ENCODE assay signal across 9 cellular contexts in the genomic region with DNA sequence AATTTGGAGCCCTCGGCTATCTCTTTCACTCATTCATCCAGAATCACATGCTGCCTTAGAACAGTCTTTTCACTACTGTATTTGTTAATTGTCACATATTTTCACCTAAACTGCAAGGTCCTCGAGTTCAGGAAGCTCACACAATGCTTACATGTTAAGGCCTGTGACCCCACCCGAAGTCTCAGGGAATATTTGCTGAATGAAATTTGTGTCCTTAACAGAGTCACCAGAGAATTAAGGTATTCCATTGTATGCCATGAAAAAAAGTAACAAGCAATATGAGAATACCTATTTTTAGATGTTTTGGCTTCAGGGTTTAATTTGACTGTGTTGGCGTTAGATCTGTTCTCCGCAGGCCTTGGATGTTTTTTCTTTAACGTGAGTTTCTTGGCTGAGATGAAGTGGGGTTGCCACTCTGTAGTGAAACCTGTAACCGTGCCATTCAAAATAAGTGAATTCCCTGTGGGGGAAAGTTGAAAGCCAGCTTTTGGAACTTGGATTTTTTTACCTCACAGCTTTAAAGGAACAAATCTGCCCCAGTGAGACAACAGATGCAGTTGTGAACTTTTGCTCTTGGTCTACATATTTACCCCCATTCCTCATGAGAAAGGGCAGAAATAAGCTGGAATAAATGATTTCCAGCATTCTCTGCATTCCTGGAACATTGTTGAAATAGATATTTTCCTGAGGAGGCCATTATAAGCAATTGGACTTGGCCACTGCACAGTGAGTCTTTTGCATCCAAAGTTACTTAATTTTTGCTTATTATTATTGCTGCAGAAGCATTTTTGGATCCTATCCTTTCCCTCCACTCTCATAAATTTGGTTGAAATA. TPM values are rescaled to one million over a fixed set of nuclear protein-coding genes. Genes with fewer than 3 reads are reported as not detected.
DNase-seq lines count a peak whose midpoint lies in the region; ATAC-seq and TF ChIP-seq lines count a peak whose summit lies in the region.
"Had no signal": no experiment of that assay in that cellular context is flagged by ENCODE, and none has a peak within 500 bp of the region (broad histone marks: within the 10 kb centered on the region; RNA-seq: fewer than 3 reads in every experiment).

No MANE protein-coding gene starts in this region.

- 81% methylated on average over 7 of the region's 7 CpGs for WGBS in smooth muscle cell (ENCODE audit: low lambda C conversion rate)

- no peak overlapping the region for H3K9ac ChIP-seq in smooth muscle cell (ENCODE audit: low read depth)

- DNase-seq in GM04504 (ENCODE audit: low read depth) (peak; percentile 74), astrocyte of the spinal cord (ENCODE audit: low read depth, low spot score) (peak; percentile 46), left ventricle myocardium superior (no peak), smooth muscle cell (lab: John Stamatoyannopoulos, UW; ENCODE audit: unreplicated experiment) (no peak), Calu3 (no peak), NOMO-1 treated with dmso at 0.1 percent for 144 hours (lab: John Stamatoyannopoulos, UW; ENCODE audit: unreplicated experiment) (no peak), type B pancreatic cell (ENCODE audit: extremely low spot score, unreplicated experiment) (no peak)
- no peak for DNase-seq in effector CD4-positive, alpha-beta T cell

- H3K27ac Mint-ChIP-seq in Calu3 (ENCODE audit: unreplicated experiment) (no peak overlapping the region), type B pancreatic cell (no peak overlapping the region)

- peaks cover 7% of the 10 kb centered on the region for H3K4me1 Mint-ChIP-seq in Calu3 (ENCODE audit: low read depth, unreplicated experiment)
- H3K4me1 Mint-ChIP-seq in type B pancreatic cell (ENCODE audit: unreplicated experiment) = peaks cover 21% of the 10 kb centered on the region
- H3K4me1 Mint-ChIP-seq: central memory CD8-positive, alpha-beta T cell had no signal

- H3K36me3 ChIP-seq in smooth muscle cell (ENCODE audit: low read depth) = no peaks in the 10 kb centered on the region

- no peaks in the 10 kb centered on the region for H4K20me1 ChIP-seq in smooth muscle cell (ENCODE audit: low read depth)

- in situ Hi-C loops in astrocyte of the spinal cord (cut with HindIII; ENCODE audit: low sequenced_read_pairs) = loop anchor here (25.0 kb wide), 1 partner anchor 462 kb away; no protein-coding TSS in a partner anchor

- H3K9me3 Mint-ChIP-seq in Calu3 (ENCODE audit: low read depth, unreplicated experiment) (no peaks in the 10 kb centered on the region), type B pancreatic cell (no peaks in the 10 kb centered on the region)
- H3K9me3 Mint-ChIP-seq: central memory CD8-positive, alpha-beta T cell had no signal

- peaks cover 12% of the 10 kb centered on the region for H3K27me3 Mint-ChIP-seq in Calu3 (ENCODE audit: unreplicated experiment)
- no peaks in the 10 kb centered on the region for H3K27me3 Mint-ChIP-seq in type B pancreatic cell

- peak overlapping the region; percentile 71 for H2AFZ ChIP-seq in smooth muscle cell (ENCODE audit: low read depth)

- H3K36me3 Mint-ChIP-seq in Calu3 (ENCODE audit: insufficient read depth, unreplicated experiment) = no peaks in the 10 kb centered on the region
- no peaks in the 10 kb centered on the region for H3K36me3 Mint-ChIP-seq in type B pancreatic cell

- no peaks in the 10 kb centered on the region for H3K9me3 ChIP-seq in smooth muscle cell (replicated peaks; ENCODE audit: low read depth)

- H3K27me3 ChIP-seq in smooth muscle cell (ENCODE audit: low read depth) = no peaks in the 10 kb centered on the region

- peak; percentile 57 for ATAC-seq in left ventricle myocardium superior

- H3F3A ChIP-seq in smooth muscle cell (ENCODE audit: low read depth) = peaks cover 14% of the 10 kb centered on the region

- no TSS peak for BruUV-seq in Calu3 (replicated peaks; lab: Mats Ljungman, UMichigan)

- H3K4me3 Mint-ChIP-seq in Calu3 (ENCODE audit: low read depth, unreplicated experiment) = no peak overlapping the region
- H3K4me3 Mint-ChIP-seq in type B pancreatic cell = no peak overlapping the region
- H3K4me3 Mint-ChIP-seq: central memory CD8-positive, alpha-beta T cell had no signal

- H3K4me3 ChIP-seq in astrocyte of the spinal cord (ENCODE audit: low read depth, low read length) (no peak overlapping the region), smooth muscle cell (no peak overlapping the region)

- TF ChIP-seq CTCF in astrocyte of the spinal cord (IDR thresholded peaks at IDR 0.05; ENCODE audit: low read depth, low read length) (no peak), smooth muscle cell (IDR thresholded peaks at IDR 0.05; ENCODE audit: borderline replicate concordance, insufficient read depth, poor library complexity, severe bottlenecking) (no peak), Calu3 (IDR thresholded peaks at IDR 0.05; ENCODE audit: unreplicated experiment) (no peak), type B pancreatic cell (conservative IDR thresholded peaks at IDR 0.05) (no peak)

- no peaks in the 10 kb centered on the region for H3K79me2 ChIP-seq in smooth muscle cell (ENCODE audit: low read depth)

- CTCF ChIA-PET in Calu3 (lab: Charles Lee) = no interaction called here

- intact Hi-C loops in left ventricle myocardium superior (cut with micrococcal nuclease) = no loop called here
- intact Hi-C loops in Calu3 (cut with micrococcal nuclease; ENCODE audit: unreplicated experiment) = no loop called here

- H3K27ac ChIP-seq in smooth muscle cell (ENCODE audit: low read depth) = peak overlapping the region; percentile 29

- H3K4me1 ChIP-seq in smooth muscle cell (ENCODE audit: low read depth) = peaks cover 8% of the 10 kb centered on the region

- H3K4me2 ChIP-seq in smooth muscle cell = no peak overlapping the region

RNA-seq across cellular contexts. Expression of gene FBP1, which starts 35.9 kb away (rescaled TPM):
- total RNA-seq in left ventricle myocardium superior (1.3 TPM), smooth muscle cell (0.22 TPM in 1 of 2 replicates, not detected in the other), Calu3 (2022) (6.5 and 7.7 TPM in 2 replicates), type B pancreatic cell (ENCODE audit: low replicate concordance) (25.9 and 35.9 TPM in 2 replicates)
- polyA plus RNA-seq in smooth muscle cell = 0.70 and 1.6 TPM in 2 replicates

RNA-seq across cellular contexts. Expression of gene AOPEP, which starts 51.3 kb away (rescaled TPM):
- total RNA-seq in left ventricle myocardium superior (161 TPM), smooth muscle cell (70.4 and 94.9 TPM in 2 replicates), Calu3 (2022) (89.5 and 90.2 TPM in 2 replicates), type B pancreatic cell (ENCODE audit: low replicate concordance) (56.8 and 89.3 TPM in 2 replicates)
- polyA plus RNA-seq in smooth muscle cell = 52.7 and 63.1 TPM in 2 replicates

Comparison
In these comparisons a context has a peak if more than half of its experiments do, and no peak if none do; other contexts are left out.
1. DNase-seq: peak in GM04504 (single experiment) and astrocyte of the spinal cord (single experiment); none in left ventricle myocardium superior (single experiment), smooth muscle cell (single experiment), Calu3 (single experiment), NOMO-1 treated with dmso at 0.1 percent for 144 hours (single experiment), effector CD4-positive, alpha-beta T cell (single experiment) and type B pancreatic cell (single experiment).